ENCODE assay signal across 9 cellular contexts in genomic region chr19:49930483-49931011, GRCh38. TPM values are rescaled to one million over a fixed set of nuclear protein-coding genes. Genes with fewer than 3 reads are reported as not detected.
DNase-seq lines count a peak whose midpoint lies in the region; ATAC-seq and TF ChIP-seq lines count a peak whose summit lies in the region.
"Had no signal": no experiment of that assay in that cellular context is flagged by ENCODE, and none has a peak within 500 bp of the region (broad histone marks: within the 10 kb centered on the region; RNA-seq: fewer than 3 reads in every experiment).

No MANE protein-coding gene starts in this region.

- H2AFZ ChIP-seq in SK-N-SH (ENCODE audit: low read depth) = peak overlapping the region; percentile 99; the same call in 1 of the 2 replicates

- DNase-seq in SK-N-SH (no peak), activated B cell treated with CpG ODN at 0.5 μM for 24 hours (no peak), iPS DF 6.9 (ENCODE audit: low read depth, low spot score) (no peak), T-helper 9 cell (no peak), glomerular visceral epithelial cell (ENCODE audit: extremely low spot score) (no peak)

- ATAC-seq in SK-N-SH treated with all-trans-retinoic acid at 6 μM for 48 hours = no peak
- no peak for ATAC-seq in activated B cell treated with CpG ODN at 0.5 μM for 24 hours (ENCODE audit: low read depth)
- ATAC-seq in HG02759 (IDR thresholded peaks at IDR 0.05; ENCODE audit: unreplicated experiment) = no peak

- intact Hi-C loops in activated B cell treated with CpG ODN at 0.5 μM for 24 hours (cut with micrococcal nuclease) = loop anchor here (2.0 kb wide), 1 partner anchor 14 kb away; no protein-coding TSS in a partner anchor

- H3K79me2 ChIP-seq in SK-N-SH (ENCODE audit: insufficient read depth) = peaks cover 38% of the 10 kb centered on the region

- H3K4me2 ChIP-seq in SK-N-SH = peak overlapping the region; percentile 94; the same call in 1 of the 2 replicates

- H3K9me2 ChIP-seq in SK-N-SH = no peaks in the 10 kb centered on the region

- H3F3A ChIP-seq in SK-N-SH (replicated peaks; ENCODE audit: insufficient read depth) = peaks cover 18% of the 10 kb centered on the region

- H3K27me3 ChIP-seq in SK-N-SH (ENCODE audit: insufficient read depth) = no peaks in the 10 kb centered on the region
- H3K27me3 ChIP-seq in iPS DF 6.9 (ENCODE audit: control insufficient read depth, insufficient read depth, low read length) = no peaks in the 10 kb centered on the region
- no peaks in the 10 kb centered on the region for H3K27me3 ChIP-seq in subcutaneous abdominal adipose tissue (ENCODE audit: control insufficient read depth in 5 of 5, insufficient read depth in 4 of 5, low read length in 5 of 5)

- H3K4me1 Mint-ChIP-seq in activated B cell treated with CpG ODN at 0.5 μM for 24 hours = peaks cover 45% of the 10 kb centered on the region

- no peaks in the 10 kb centered on the region for H3K9me3 ChIP-seq in SK-N-SH
- no peaks in the 10 kb centered on the region for H3K9me3 ChIP-seq in iPS DF 6.9 (ENCODE audit: control insufficient read depth, insufficient read depth, low read length)
- H3K9me3 ChIP-seq in subcutaneous abdominal adipose tissue (ENCODE audit: control insufficient read depth in 5 of 5, low read length in 5 of 5) = no peaks in the 10 kb centered on the region

- CTCF ChIA-PET in SK-N-SH (lab: Yijun Ruan, JAX) = interaction anchor here (1.2 to 3.5 kb wide), 2 partner anchors 7 to 205 kb away, joined by 3 to 23 read pairs; no protein-coding TSS in a partner anchor
- CTCF ChIA-PET in activated B cell treated with CpG ODN at 0.5 μM for 24 hours (lab: Charles Lee) = interaction anchor here (1.7 to 2.2 kb wide), 2 partner anchors 13 to 40 kb away, joined by 6 to 15 read pairs; no protein-coding TSS in a partner anchor

- 0 out of 2 replicates have a peak, but pooled peaks cover 11% of the 10 kb centered on the region for H4K20me1 ChIP-seq in SK-N-SH (ENCODE audit: insufficient read depth)

- peak overlapping the region; percentile 89 for H3K27ac Mint-ChIP-seq in activated B cell treated with CpG ODN at 0.5 μM for 24 hours

- TF ChIP-seq CTCF in SK-N-SH (IDR thresholded peaks at IDR 0.05) (no peak), activated B cell treated with CpG ODN at 0.5 μM for 24 hours (IDR thresholded peaks at IDR 0.05) (no peak)

- POLR2A ChIA-PET in SK-N-SH (lab: Yijun Ruan, JAX) (interaction anchor here (1.9 to 2.1 kb wide), 2 partner anchors 54 to 61 kb away, joined by 7 to 8 read pairs; partner anchors contain the start of gene AKT1S1), activated B cell treated with CpG ODN at 0.5 μM for 24 hours (lab: Charles Lee) (interaction anchor here (0.6 to 9.5 kb wide), 22 partner anchors 8 to 874 kb away, joined by 3 to 229 read pairs (median 8); partner anchors contain the start of genes AKT1S1, FUZ, IL4I1 and JOSD2)

- peak overlapping the region; percentile 92 for H3K4me3 Mint-ChIP-seq in activated B cell treated with CpG ODN at 0.5 μM for 24 hours

- no peak for TF ChIP-seq EP300 in SK-N-SH (IDR thresholded peaks at IDR 0.05; ENCODE audit: borderline replicate concordance in 1 of 2, low read depth in 1 of 2, low read length in 1 of 2)

- H3K27ac ChIP-seq in SK-N-SH (ENCODE audit: low read depth in 2 of 2, low read length in 1 of 2) (peak overlapping the region in 1 of 2 experiments; percentile 94; a peak in 2 of 4 replicates), iPS DF 6.9 (ENCODE audit: low read length) (no peak overlapping the region), subcutaneous abdominal adipose tissue (ENCODE audit: low read depth, low read length) (peak overlapping the region; percentile 96)

- 91% methylated on average over 15 of the region's 15 CpGs for WGBS in SK-N-SH (ENCODE audit: low lambda C conversion rate)
- no CpG with 5 or more reads among the region's 15 CpGs for WGBS in iPS DF 6.9 (ENCODE audit: insufficient coverage, insufficient read length)

- H3K36me3 Mint-ChIP-seq in activated B cell treated with CpG ODN at 0.5 μM for 24 hours (ENCODE audit: low read depth) = peaks cover 68% of the 10 kb centered on the region

- H3K36me3 ChIP-seq in SK-N-SH (replicated peaks in 1 of 2; ENCODE audit: control insufficient read depth in 1 of 2, insufficient read depth in 2 of 2, low read length in 1 of 2) (peaks cover 3 to 34% of the 10 kb centered on the region in 2 experiments), iPS DF 6.9 (ENCODE audit: control insufficient read depth, insufficient read depth, low read length) (peaks cover 10% of the 10 kb centered on the region), subcutaneous abdominal adipose tissue (ENCODE audit: control insufficient read depth in 5 of 5, insufficient read depth in 5 of 5, low read length in 5 of 5) (peaks cover 0 to 18% (median 13%) of the 10 kb centered on the region in 5 donors)

- TF ChIP-seq RAD21 in SK-N-SH (IDR thresholded peaks at IDR 0.05; ENCODE audit: low read length) = no peak

- no peaks in the 10 kb centered on the region for H3K9me3 Mint-ChIP-seq in activated B cell treated with CpG ODN at 0.5 μM for 24 hours

- H3K4me3 ChIP-seq in SK-N-SH (ENCODE audit: low read depth in 2 of 2, low read length in 1 of 2) (peak overlapping the region; percentile 38 to 100; a peak in 3 of 4 replicates), iPS DF 6.9 (ENCODE audit: low read length) (peak overlapping the region; percentile 0; the same call in 1 of the 2 replicates), subcutaneous abdominal adipose tissue (ENCODE audit: low read depth in 1 of 5, low read length in 5 of 5) (peak overlapping the region in 2 of 5 donors; percentile 34 to 94)

- no peak overlapping the region for H3K9ac ChIP-seq in SK-N-SH
- H3K9ac ChIP-seq in subcutaneous abdominal adipose tissue (ENCODE audit: low read length in 5 of 5) = no peak overlapping the region

- H3K27me3 Mint-ChIP-seq in activated B cell treated with CpG ODN at 0.5 μM for 24 hours = no peaks in the 10 kb centered on the region

- H3K4me1 ChIP-seq in SK-N-SH (ENCODE audit: control insufficient read depth in 1 of 2, insufficient read depth in 2 of 2, low read depth in 1 of 2, low read length in 1 of 2) (peaks cover 7 to 10% of the 10 kb centered on the region in 2 experiments; a peak in 2 of 4 replicates), iPS DF 6.9 (ENCODE audit: control insufficient read depth, insufficient read depth, low read length) (peaks cover 5% of the 10 kb centered on the region; the same call in 1 of the 2 replicates), subcutaneous abdominal adipose tissue (ENCODE audit: control insufficient read depth in 5 of 5, insufficient read depth in 5 of 5, low read length in 5 of 5) (peaks cover 2 to 41% (median 31%) of the 10 kb centered on the region in 5 donors)

TF ChIP-seq in SK-N-SH, 30 proteins besides CTCF, POLR2A, EP300 and RAD21 (continues in another document):
- TF ChIP-seq SIN3A (IDR thresholded peaks at IDR 0.05; ENCODE audit: borderline replicate concordance, low read depth, low read length) (no peak), MAX (IDR thresholded peaks at IDR 0.05; ENCODE audit: low read depth) (no peak), NRF1 (IDR thresholded peaks at IDR 0.05; ENCODE audit: low read depth, low read length) (no peak), YY1 (IDR thresholded peaks at IDR 0.05; ENCODE audit: low read depth) (no peak), EZH2phosphoT487 (IDR thresholded peaks at IDR 0.05; ENCODE audit: borderline replicate concordance, low read depth) (no peak), TEAD4 (IDR thresholded peaks at IDR 0.05; ENCODE audit: borderline replicate concordance, insufficient read depth) (no peak)

TF ChIP-seq in SK-N-SH treated with all-trans-retinoic acid at 6 μM for 48 hours, 23 proteins besides CTCF, POLR2A, EP300 and RAD21 (continues in another document):
- TF ChIP-seq SNAI2 (CRISPR knock-in tag; IDR thresholded peaks at IDR 0.05) (no peak), ZNF8 (CRISPR knock-in tag; IDR thresholded peaks at IDR 0.05) (no peak), BACH2 (CRISPR knock-in tag; IDR thresholded peaks at IDR 0.05; ENCODE audit: borderline replicate concordance) (no peak), CSDC2 (CRISPR knock-in tag; IDR thresholded peaks at IDR 0.05) (no peak), ISL1 (CRISPR knock-in tag; IDR thresholded peaks at IDR 0.05) (no peak), RARB (CRISPR knock-in tag; IDR thresholded peaks at IDR 0.05) (no peak)
- TF ChIP-seq, protein P1, sequence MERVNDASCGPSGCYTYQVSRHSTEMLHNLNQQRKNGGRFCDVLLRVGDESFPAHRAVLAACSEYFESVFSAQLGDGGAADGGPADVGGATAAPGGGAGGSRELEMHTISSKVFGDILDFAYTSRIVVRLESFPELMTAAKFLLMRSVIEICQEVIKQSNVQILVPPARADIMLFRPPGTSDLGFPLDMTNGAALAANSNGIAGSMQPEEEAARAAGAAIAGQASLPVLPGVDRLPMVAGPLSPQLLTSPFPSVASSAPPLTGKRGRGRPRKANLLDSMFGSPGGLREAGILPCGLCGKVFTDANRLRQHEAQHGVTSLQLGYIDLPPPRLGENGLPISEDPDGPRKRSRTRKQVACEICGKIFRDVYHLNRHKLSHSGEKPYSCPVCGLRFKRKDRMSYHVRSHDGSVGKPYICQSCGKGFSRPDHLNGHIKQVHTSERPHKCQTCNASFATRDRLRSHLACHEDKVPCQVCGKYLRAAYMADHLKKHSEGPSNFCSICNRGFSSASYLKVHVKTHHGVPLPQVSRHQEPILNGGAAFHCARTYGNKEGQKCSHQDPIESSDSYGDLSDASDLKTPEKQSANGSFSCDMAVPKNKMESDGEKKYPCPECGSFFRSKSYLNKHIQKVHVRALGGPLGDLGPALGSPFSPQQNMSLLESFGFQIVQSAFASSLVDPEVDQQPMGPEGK (CRISPR knock-in tag; IDR thresholded peaks at IDR 0.05; ENCODE audit: borderline replicate concordance) = no peak

RNA-seq across cellular contexts. Expression of gene NUP62, which starts 1.2 kb away (rescaled TPM):
- 14.6 and 16.2 TPM in 2 replicates for polyA plus RNA-seq in SK-N-SH (2012; rRNA removed)
- polyA plus RNA-seq in SK-N-SH (2012; cell fraction: cytosol; rRNA removed) = 11.7 and 14.3 TPM in 2 replicates
- 21.6 and 23.5 TPM in 2 replicates for polyA plus RNA-seq in SK-N-SH (2012; cell fraction: nucleus; rRNA removed)
- total RNA-seq in activated B cell treated with CpG ODN at 0.5 μM for 24 hours = 96.8 and 114 TPM in 2 replicates

RNA-seq across cellular contexts. Expression of gene ATF5, which starts 1.5 kb away (rescaled TPM):
- 11.1 and 11.7 TPM in 2 replicates for polyA plus RNA-seq in SK-N-SH (2012; rRNA removed)
- 10.3 TPM in 2 replicates for polyA plus RNA-seq in SK-N-SH (2012; cell fraction: cytosol; rRNA removed)
- polyA plus RNA-seq in SK-N-SH (2012; cell fraction: nucleus; rRNA removed) = 20.7 and 27.7 TPM in 2 replicates
- total RNA-seq in activated B cell treated with CpG ODN at 0.5 μM for 24 hours = 198 and 199 TPM in 2 replicates

RNA-seq across cellular contexts. Expression of gene SIGLEC11, which starts 30.4 kb away (rescaled TPM):
- polyA plus RNA-seq in SK-N-SH (2012; rRNA removed) = not detected in 2 replicates
- not detected in 2 replicates for polyA plus RNA-seq in SK-N-SH (2012; cell fraction: cytosol; rRNA removed)
- polyA plus RNA-seq in SK-N-SH (2012; cell fraction: nucleus; rRNA removed) = not detected in 2 replicates
- total RNA-seq in activated B cell treated with CpG ODN at 0.5 μM for 24 hours = not detected in 2 replicates
- total RNA-seq: RPMI7951 had no signal

RNA-seq across cellular contexts. Expression of gene IL4I1, which starts 33.9 kb away (rescaled TPM):
- polyA plus RNA-seq in SK-N-SH (2012; rRNA removed) = 0.35 and 0.50 TPM in 2 replicates
- polyA plus RNA-seq in SK-N-SH (2012; cell fraction: cytosol; rRNA removed) = 0.27 and 0.31 TPM in 2 replicates
- polyA plus RNA-seq in SK-N-SH (2012; cell fraction: nucleus; rRNA removed) = 0.76 and 0.97 TPM in 2 replicates
- 24.0 and 25.5 TPM in 2 replicates for total RNA-seq in activated B cell treated with CpG ODN at 0.5 μM for 24 hours

RNA-seq across cellular contexts. Expression of gene TBC1D17, which starts 53.0 kb away (rescaled TPM):
- polyA plus RNA-seq in SK-N-SH (2012; rRNA removed) = 27.3 and 28.3 TPM in 2 replicates
- 14.9 and 22.0 TPM in 2 replicates for polyA plus RNA-seq in SK-N-SH (2012; cell fraction: cytosol; rRNA removed)
- polyA plus RNA-seq in SK-N-SH (2012; cell fraction: nucleus; rRNA removed) = 76.2 and 78.9 TPM in 2 replicates
- total RNA-seq in activated B cell treated with CpG ODN at 0.5 μM for 24 hours = 51.1 and 57.0 TPM in 2 replicates
